In genomic region chr22:20486229-20486628, GRCh38 we compare ENCODE assay signal across 27 cellular contexts.
"Had no signal": no experiment of that assay in that cellular context is flagged by ENCODE, and none has a peak within 500 bp of the region (broad histone marks: within the 10 kb centered on the region; RNA-seq: fewer than 3 reads in every experiment).

No MANE protein-coding gene starts in this region.

- H3K4me3 Mint-ChIP-seq: activated CD4-positive, alpha-beta memory T cell treated with anti-CD3 and anti-CD28 coated beads for 36 hours; activated CD4-positive, alpha-beta T cell treated with anti-CD3 and anti-CD28 coated beads, Interleukin-2, amount 10 ng/mL, durations not matched to agents 24 days and 14 days; activated naive CD4-positive, alpha-beta T cell treated with anti-CD3 and anti-CD28 coated beads, Interleukin-2, amount 50 U/mL, for 24 hours; activated naive CD8-positive, alpha-beta T cell treated with anti-CD3 and anti-CD28 coated beads, Interleukin-2, amount 50 U/mL, for 24 hours; activated T-cell treated with anti-CD3 and anti-CD28 coated beads, Interleukin-2, amount 50 U/mL, for 4 hours; activated T-helper 17 cell treated with anti-CD3 and anti-CD28 coated beads, Interleukin-2, amount 50 U/mL, for 72 hours; central memory CD8-positive, alpha-beta T cell; nephron progenitor cell; stimulated activated naive CD8-positive, alpha-beta T cell treated with anti-CD3 and anti-CD28 coated beads, Interleukin-15, Interleukin-2, amounts not matched to agents 100 ng/mL and 50 ng/mL, for 24 hours; type B pancreatic cell had no signal

- ATAC-seq: activated naive CD8-positive, alpha-beta T cell treated with anti-CD3 and anti-CD28 coated beads, Interleukin-2, amount 50 U/mL, for 24 hours; activated T-cell treated with anti-CD3 and anti-CD28 coated beads, Interleukin-2, amount 50 U/mL, for 4 hours; activated T-helper 17 cell treated with anti-CD3 and anti-CD28 coated beads, Interleukin-2, amount 50 U/mL, for 72 hours; gastrocnemius medialis; mucosa of descending colon; pancreas had no signal

- H3K9me3 ChIP-seq: gastrocnemius medialis, left ventricle myocardium inferior, mucosa of descending colon, pancreas, prostate gland, sigmoid colon, thoracic aorta, uterus had no signal

- H3K27ac ChIP-seq: gastrocnemius medialis, left ventricle myocardium inferior, pancreas, prostate gland, sigmoid colon, thoracic aorta, uterus, VCaP had no signal

- H3K27ac Mint-ChIP-seq: activated CD4-positive, alpha-beta memory T cell treated with anti-CD3 and anti-CD28 coated beads for 36 hours; activated CD4-positive, alpha-beta T cell treated with anti-CD3 and anti-CD28 coated beads, Interleukin-2, amount 10 ng/mL, durations not matched to agents 24 days and 14 days; activated naive CD4-positive, alpha-beta T cell treated with anti-CD3 and anti-CD28 coated beads, Interleukin-2, amount 50 U/mL, for 24 hours; activated naive CD8-positive, alpha-beta T cell treated with anti-CD3 and anti-CD28 coated beads, Interleukin-2, amount 50 U/mL, for 24 hours; activated T-helper 17 cell treated with anti-CD3 and anti-CD28 coated beads, Interleukin-2, amount 50 U/mL, for 72 hours; nephron progenitor cell; stimulated activated naive CD8-positive, alpha-beta T cell treated with anti-CD3 and anti-CD28 coated beads, Interleukin-15, Interleukin-2, amounts not matched to agents 100 ng/mL and 50 ng/mL, for 24 hours; type B pancreatic cell had no signal

- H3K36me3 ChIP-seq: gastrocnemius medialis, pancreas, prostate gland, uterus had no signal

- H3K9me3 Mint-ChIP-seq: activated CD4-positive, alpha-beta memory T cell treated with anti-CD3 and anti-CD28 coated beads for 36 hours; activated CD4-positive, alpha-beta T cell treated with anti-CD3 and anti-CD28 coated beads, Interleukin-2, amount 10 ng/mL, durations not matched to agents 24 days and 14 days; activated naive CD4-positive, alpha-beta T cell treated with anti-CD3 and anti-CD28 coated beads, Interleukin-2, amount 50 U/mL, for 24 hours; activated naive CD8-positive, alpha-beta T cell treated with anti-CD3 and anti-CD28 coated beads, Interleukin-2, amount 50 U/mL, for 24 hours; activated T-cell treated with anti-CD3 and anti-CD28 coated beads, Interleukin-2, amount 50 U/mL, for 4 hours; activated T-helper 17 cell treated with anti-CD3 and anti-CD28 coated beads, Interleukin-2, amount 50 U/mL, for 72 hours; central memory CD8-positive, alpha-beta T cell; stimulated activated naive CD8-positive, alpha-beta T cell treated with anti-CD3 and anti-CD28 coated beads, Interleukin-15, Interleukin-2, amounts not matched to agents 100 ng/mL and 50 ng/mL, for 24 hours had no signal

- H3K4me1 ChIP-seq: pancreas, prostate gland, sigmoid colon, uterus had no signal

- DNase-seq: activated CD4-positive, alpha-beta memory T cell treated with anti-CD3 and anti-CD28 coated beads for 36 hours; activated CD4-positive, alpha-beta T cell treated with anti-CD3 and anti-CD28 coated beads, Interleukin-2, amount 10 ng/mL, durations not matched to agents 24 days and 14 days; activated CD4-positive, CD25-positive, alpha-beta regulatory T cell treated with anti-CD3 and anti-CD28 coated beads, Interleukin-2, amount 50 U/mL, for 72 hours; activated naive CD8-positive, alpha-beta T cell treated with anti-CD3 and anti-CD28 coated beads, Interleukin-2, amount 50 U/mL, for 24 hours; activated T-cell treated with anti-CD3 and anti-CD28 coated beads, Interleukin-2, amount 50 U/mL, for 4 hours; effector CD8-positive, alpha-beta T cell; gastrocnemius medialis; glutamatergic neuron; left ventricle myocardium inferior; mucosa of descending colon; nephron progenitor cell; pancreas; sigmoid colon; uterus had no signal

- H3K4me3 ChIP-seq: gastrocnemius medialis, left ventricle myocardium inferior, lung, mucosa of descending colon, pancreas, prostate gland, sigmoid colon, thoracic aorta, uterus had no signal

- H3K27me3 ChIP-seq: gastrocnemius medialis, pancreas, sigmoid colon, uterus had no signal

- FAIRE-seq: bronchial epithelial cell, colon, endometrium, islet of Langerhans, pancreas had no signal

- H3K27me3 Mint-ChIP-seq: activated CD4-positive, alpha-beta memory T cell treated with anti-CD3 and anti-CD28 coated beads for 36 hours; activated CD4-positive, alpha-beta T cell treated with anti-CD3 and anti-CD28 coated beads, Interleukin-2, amount 10 ng/mL, durations not matched to agents 24 days and 14 days; activated naive CD4-positive, alpha-beta T cell treated with anti-CD3 and anti-CD28 coated beads, Interleukin-2, amount 50 U/mL, for 24 hours; activated naive CD8-positive, alpha-beta T cell treated with anti-CD3 and anti-CD28 coated beads, Interleukin-2, amount 50 U/mL, for 24 hours; activated T-helper 17 cell treated with anti-CD3 and anti-CD28 coated beads, Interleukin-2, amount 50 U/mL, for 72 hours; central memory CD8-positive, alpha-beta T cell; stimulated activated naive CD8-positive, alpha-beta T cell treated with anti-CD3 and anti-CD28 coated beads, Interleukin-15, Interleukin-2, amounts not matched to agents 100 ng/mL and 50 ng/mL, for 24 hours; type B pancreatic cell had no signal
